Comparison of ENCODE assay signal across 21 cellular contexts in the genomic region with DNA sequence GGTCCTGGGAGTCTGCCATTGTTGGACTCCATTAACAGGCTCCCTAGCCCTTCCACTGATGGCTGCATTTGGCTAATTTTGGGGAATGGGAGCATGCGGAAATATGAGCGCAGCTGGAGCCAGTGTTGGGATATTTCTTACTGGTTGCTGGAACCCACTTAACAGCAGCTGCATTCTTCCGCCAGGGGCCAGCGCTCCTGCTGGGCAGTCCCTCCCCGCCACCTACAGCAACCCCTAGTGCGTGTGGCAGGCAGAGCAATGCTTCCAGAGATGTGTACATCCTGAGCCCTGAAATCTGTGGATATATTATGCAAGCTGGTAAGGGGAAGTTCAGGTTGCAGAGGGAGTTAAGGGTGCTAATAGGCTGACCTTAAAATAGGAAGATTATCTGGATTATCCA. TPM values are rescaled to one million over a fixed set of nuclear protein-coding genes. Genes with fewer than 3 reads are reported as not detected.
"Had no signal": no experiment of that assay in that cellular context is flagged by ENCODE, and none has a peak within 500 bp of the region (broad histone marks: within the 10 kb centered on the region; RNA-seq: fewer than 3 reads in every experiment).

No MANE protein-coding gene starts in this region.

- H3K4me3 ChIP-seq: heart left ventricle, lung, pancreas, transverse colon had no signal

- H3K27me3 ChIP-seq: pancreas, transverse colon had no signal

- H3K27ac ChIP-seq: epithelial cell of prostate, heart left ventricle, pancreas, transverse colon had no signal

- H3K4me1 ChIP-seq: heart left ventricle, pancreas, transverse colon had no signal

- ATAC-seq: effector memory CD8-positive, alpha-beta T cell; heart left ventricle; left colon; pancreas; T-cell had no signal

- H3K36me3 ChIP-seq: heart left ventricle, pancreas, transverse colon had no signal

- DNase-seq: activated CD4-positive, alpha-beta memory T cell treated with anti-CD3 and anti-CD28 coated beads, Interleukin-2, amount 10 ng/mL, durations not matched to agents 7 days and 5 days; activated effector memory CD4-positive, alpha-beta T cell treated with Interleukin-2 at 50 U/mL for 16 hours; activated naive CD4-positive, alpha-beta T cell treated with anti-CD3 and anti-CD28 coated beads, Interleukin-2, amount 50 U/mL, for 16 hours; activated T-cell treated with anti-CD3 and anti-CD28 coated beads, Interleukin-2, amount 50 U/mL, for 24 hours; dermis blood vessel endothelial cell; effector memory CD8-positive, alpha-beta T cell; foreskin melanocyte; heart left ventricle; left colon; pancreas; stimulated activated CD4-positive, alpha-beta T cell treated with anti-CD3 and anti-CD28 coated beads, Interleukin-4, amount 100 ng/mL, for 1 hour; stimulated activated naive CD4-positive, alpha-beta T cell treated with Interleukin-2 at 50 U/mL for 16 hours; substantia nigra; T-cell; T-helper 9 cell; transverse colon had no signal

- H3K9me3 ChIP-seq: heart left ventricle, pancreas, transverse colon had no signal

RNA-seq across cellular contexts. Expression of gene CST8, which starts 16.4 kb away (rescaled TPM):
- total RNA-seq: activated CD4-positive, alpha-beta memory T cell treated with anti-CD3 and anti-CD28 coated beads, Interleukin-2, amount 10 ng/mL, durations not matched to agents 7 days and 5 days; chondrocyte; dermis blood vessel endothelial cell; fibroblast of lung; heart left ventricle; left colon; lung; pancreas; skeletal muscle tissue; T-cell; transverse colon had no signal

RNA-seq across cellular contexts. Expression of gene CST11, which starts 54.7 kb away (rescaled TPM):
- total RNA-seq: activated CD4-positive, alpha-beta memory T cell treated with anti-CD3 and anti-CD28 coated beads, Interleukin-2, amount 10 ng/mL, durations not matched to agents 7 days and 5 days; chondrocyte; dermis blood vessel endothelial cell; fibroblast of lung; heart left ventricle; left colon; lung; pancreas; skeletal muscle tissue; T-cell; transverse colon had no signal
